ENCODE assay signal across 11 cellular contexts in genomic region chr9:79577969-79578723, GRCh38. TPM values are rescaled to one million over a fixed set of nuclear protein-coding genes. Genes with fewer than 3 reads are reported as not detected.
DNase-seq lines count a peak whose midpoint lies in the region; ATAC-seq, FAIRE-seq and TF ChIP-seq lines count a peak whose summit lies in the region.
"Had no signal": no experiment of that assay in that cellular context is flagged by ENCODE, and none has a peak within 500 bp of the region (broad histone marks: within the 10 kb centered on the region; RNA-seq: fewer than 3 reads in every experiment).

No MANE protein-coding gene starts in this region.

- peak overlapping the region in 5 of 8 donors; percentile 9 to 68 (median 21) for H3K4me3 Mint-ChIP-seq in CD4-positive, alpha-beta memory T cell
- H3K4me3 Mint-ChIP-seq in dendritic cell treated with granulocyte-macrophage colony-stimulating factor and Interleukin-4, amounts not matched to agents 40 ng/mL and 50 ng/mL, for 4 days: peak overlapping the region; percentile 27
- H3K4me3 Mint-ChIP-seq in osteocyte (ENCODE audit: unreplicated experiment): peak overlapping the region; percentile 61
- no peak overlapping the region for H3K4me3 Mint-ChIP-seq in effector memory CD8-positive, alpha-beta T cell

- H3K9me3 Mint-ChIP-seq in CD4-positive, alpha-beta memory T cell: no peaks in the 10 kb centered on the region
- no peaks in the 10 kb centered on the region for H3K9me3 Mint-ChIP-seq in dendritic cell treated with granulocyte-macrophage colony-stimulating factor and Interleukin-4, amounts not matched to agents 40 ng/mL and 50 ng/mL, for 4 days
- H3K9me3 Mint-ChIP-seq in osteocyte (ENCODE audit: unreplicated experiment): no peaks in the 10 kb centered on the region
- H3K9me3 Mint-ChIP-seq in effector memory CD8-positive, alpha-beta T cell: no peaks in the 10 kb centered on the region
- H3K9me3 Mint-ChIP-seq: naive B cell had no signal

- H3K4me1 Mint-ChIP-seq in CD4-positive, alpha-beta memory T cell: peaks cover 72 to 95% (median 84%) of the 10 kb centered on the region in 4 donors
- H3K4me1 Mint-ChIP-seq in dendritic cell treated with granulocyte-macrophage colony-stimulating factor and Interleukin-4, amounts not matched to agents 40 ng/mL and 50 ng/mL, for 4 days (ENCODE audit: low read depth): peaks cover 78% of the 10 kb centered on the region
- H3K4me1 Mint-ChIP-seq in osteocyte (ENCODE audit: unreplicated experiment): peaks cover 72% of the 10 kb centered on the region
- peaks cover 62 to 88% of the 10 kb centered on the region in 2 donors for H3K4me1 Mint-ChIP-seq in effector memory CD8-positive, alpha-beta T cell (ENCODE audit: low read depth in 2 of 2)

- no peaks in the 10 kb centered on the region for H3K27me3 Mint-ChIP-seq in CD4-positive, alpha-beta memory T cell
- no peaks in the 10 kb centered on the region for H3K27me3 Mint-ChIP-seq in dendritic cell treated with granulocyte-macrophage colony-stimulating factor and Interleukin-4, amounts not matched to agents 40 ng/mL and 50 ng/mL, for 4 days
- no peaks in the 10 kb centered on the region for H3K27me3 Mint-ChIP-seq in osteocyte (ENCODE audit: unreplicated experiment)
- H3K27me3 Mint-ChIP-seq in effector memory CD8-positive, alpha-beta T cell: no peaks in the 10 kb centered on the region
- H3K27me3 Mint-ChIP-seq: naive B cell had no signal

- no peak for FAIRE-seq in RCC 7860 (lab: Jason Lieb, UNC)
- FAIRE-seq: urothelium cell line had no signal

- DNase-seq in CD4-positive, alpha-beta memory T cell: no peak
- DNase-seq in M059J (ENCODE audit: low read depth) (peak; percentile 35), osteocyte (ENCODE audit: extremely low spot score, unreplicated experiment) (no peak), T1000 (lab: John Stamatoyannopoulos, UW) (no peak), RCC 7860 (ENCODE audit: low spot score) (no peak)
- no peak for DNase-seq in effector memory CD8-positive, alpha-beta T cell
- DNase-seq: naive B cell, NCI-H226 had no signal

- no peak overlapping the region for H3K4me3 ChIP-seq in CD4-positive, alpha-beta memory T cell (ENCODE audit: low read length in 2 of 2)

- no peak for TF ChIP-seq CTCF in osteocyte (IDR thresholded peaks at IDR 0.05)

- CTCF ChIA-PET in CD4-positive, alpha-beta memory T cell (lab: Charles Lee; ENCODE audit: partially characterized antibody): no interaction called here

- H3K9me3 ChIP-seq in CD4-positive, alpha-beta memory T cell (ENCODE audit: control insufficient read depth in 1 of 2, low read length in 2 of 2): no peaks in the 10 kb centered on the region

- POLR2A ChIA-PET in CD4-positive, alpha-beta memory T cell (lab: Charles Lee; ENCODE audit: partially characterized antibody): interaction anchor here (1.5 kb wide), 1 partner anchor 15 kb away, joined by 3 read pairs; no protein-coding TSS in a partner anchor

- no peaks in the 10 kb centered on the region for H3K27me3 ChIP-seq in CD4-positive, alpha-beta memory T cell (ENCODE audit: insufficient read depth, low read length)

- H3K27ac Mint-ChIP-seq in CD4-positive, alpha-beta memory T cell: peak overlapping the region; percentile 15 to 80 (median 50)
- peak overlapping the region; percentile 60 for H3K27ac Mint-ChIP-seq in dendritic cell treated with granulocyte-macrophage colony-stimulating factor and Interleukin-4, amounts not matched to agents 40 ng/mL and 50 ng/mL, for 4 days
- peak overlapping the region; percentile 89 for H3K27ac Mint-ChIP-seq in osteocyte (ENCODE audit: unreplicated experiment)
- peak overlapping the region in 1 of 2 donors; percentile 77 for H3K27ac Mint-ChIP-seq in effector memory CD8-positive, alpha-beta T cell

- no peaks in the 10 kb centered on the region for H3K36me3 ChIP-seq in CD4-positive, alpha-beta memory T cell (ENCODE audit: insufficient read depth, low read length)

- no peak overlapping the region for H3K27ac ChIP-seq in CD4-positive, alpha-beta memory T cell (ENCODE audit: low read depth, low read length)

- peaks cover 93% of the 10 kb centered on the region for H3K4me1 ChIP-seq in CD4-positive, alpha-beta memory T cell (ENCODE audit: insufficient read depth, low read length)

- intact Hi-C loops in CD4-positive, alpha-beta memory T cell (cut with micrococcal nuclease): no loop called here
- intact Hi-C loops in dendritic cell treated with granulocyte-macrophage colony-stimulating factor and Interleukin-4, amounts not matched to agents 40 ng/mL and 50 ng/mL, for 4 days (cut with micrococcal nuclease): no loop called here

- H3K36me3 Mint-ChIP-seq in CD4-positive, alpha-beta memory T cell: peaks cover 0 to 27% of the 10 kb centered on the region in 2 donors
- peaks cover 60% of the 10 kb centered on the region for H3K36me3 Mint-ChIP-seq in dendritic cell treated with granulocyte-macrophage colony-stimulating factor and Interleukin-4, amounts not matched to agents 40 ng/mL and 50 ng/mL, for 4 days (ENCODE audit: low read depth)
- peaks cover 35% of the 10 kb centered on the region for H3K36me3 Mint-ChIP-seq in osteocyte (ENCODE audit: unreplicated experiment)
- peaks cover 34% of the 10 kb centered on the region for H3K36me3 Mint-ChIP-seq in effector memory CD8-positive, alpha-beta T cell (ENCODE audit: insufficient read depth)

- no peak for ATAC-seq in GM21515 (IDR thresholded peaks at IDR 0.05; ENCODE audit: unreplicated experiment)
- no peak for ATAC-seq in effector memory CD8-positive, alpha-beta T cell (replicated peaks)

RNA-seq across cellular contexts. Expression of gene TLE4, which starts 6.4 kb away (rescaled TPM):
- total RNA-seq in CD4-positive, alpha-beta memory T cell: 100 to 1,000 TPM in 1 of 2 experiments, 10 to 100 TPM in 1; 98.6 to 101 TPM
- 10 to 100 TPM; 27.9 to 45.7 TPM for polyA plus RNA-seq in CD4-positive, alpha-beta memory T cell
- 205 and 307 TPM in 2 replicates for total RNA-seq in M059J (2014; rRNA removed; shearing (Covaris generic))
- total RNA-seq in osteocyte: 102 and 115 TPM in 2 replicates

Comparison
In these comparisons a context has a peak if more than half of its experiments do, and no peak if none do; other contexts are left out.
1. H3K4me3 Mint-ChIP-seq: peak in CD4-positive, alpha-beta memory T cell (5 of 8), dendritic cell treated with granulocyte-macrophage colony-stimulating factor and Interleukin-4, amounts not matched to agents 40 ng/mL and 50 ng/mL, for 4 days (single experiment) and osteocyte (single experiment); none in effector memory CD8-positive, alpha-beta T cell (0 of 2).